Comparison of ENCODE assay signal across 35 cellular contexts in the genomic region with DNA sequence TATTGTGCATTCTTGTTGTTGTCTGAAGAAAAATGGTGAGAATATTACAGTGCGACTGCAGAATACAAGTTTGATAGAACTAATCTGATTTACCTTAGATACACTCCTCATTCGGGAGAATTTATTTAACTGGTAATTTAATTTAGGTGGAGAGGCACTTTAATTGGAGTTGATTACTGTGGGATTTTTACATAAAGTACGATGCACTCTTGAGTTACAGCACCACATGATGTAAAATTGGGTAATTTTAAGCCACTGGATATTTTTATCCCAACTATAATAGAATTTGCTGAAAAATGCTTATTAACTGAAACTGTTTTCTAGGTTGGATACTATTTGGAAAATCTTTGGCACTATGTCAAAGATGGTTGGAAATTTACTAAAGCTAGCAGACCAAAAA. TPM values are rescaled to one million over a fixed set of nuclear protein-coding genes. Genes with fewer than 3 reads are reported as not detected.
"Had no signal": no experiment of that assay in that cellular context is flagged by ENCODE, and none has a peak within 500 bp of the region (broad histone marks: within the 10 kb centered on the region; RNA-seq: fewer than 3 reads in every experiment).

No MANE protein-coding gene starts in this region.

- H3K4me1 ChIP-seq: adrenal gland, ascending aorta, body of pancreas, breast epithelium had no signal

- ATAC-seq: activated naive CD4-positive, alpha-beta T cell treated with anti-CD3 and anti-CD28 coated beads, Interleukin-2, amount 50 U/mL, for 72 hours; activated naive CD8-positive, alpha-beta T cell treated with anti-CD3 and anti-CD28 coated beads, Interleukin-2, amount 50 U/mL, for 24 hours; activated T-cell treated with anti-CD3 and anti-CD28 coated beads, Interleukin-2, amount 50 U/mL, for 4 hours; activated T-cell treated with anti-CD3 and anti-CD28 coated beads, Interleukin-2, amount 50 U/mL, for 72 hours; activated T-helper 17 cell treated with anti-CD3 and anti-CD28 coated beads, Interleukin-2, amount 50 U/mL, for 72 hours; body of pancreas had no signal

- H3K9me3 ChIP-seq: adrenal gland, ascending aorta, body of pancreas, breast epithelium had no signal

- H3K4me3 ChIP-seq: adrenal gland, ascending aorta, body of pancreas, breast epithelium, cardiac muscle cell had no signal

- FAIRE-seq: astrocyte, bronchial epithelial cell had no signal

- H3K36me3 ChIP-seq: breast epithelium, cardiac muscle cell had no signal

- DNase-seq: activated effector memory CD4-positive, alpha-beta T cell treated with anti-CD3 and anti-CD28 coated beads, Interleukin-2, amount 50 U/mL, for 16 hours; activated effector memory CD4-positive, alpha-beta T cell treated with Interleukin-2 at 50 U/mL for 16 hours; activated gamma-delta T cell; activated gamma-delta T cell treated with Interleukin-2 at 50 U/mL for 16 hours; activated naive CD4-positive, alpha-beta T cell; activated naive CD4-positive, alpha-beta T cell treated with anti-CD3 and anti-CD28 coated beads for 36 hours; activated naive CD4-positive, alpha-beta T cell treated with anti-CD3 and anti-CD28 coated beads, Interleukin-2, amount 10 ng/mL, durations not matched to agents 7 days and 5 days; activated naive CD4-positive, alpha-beta T cell treated with anti-CD3 and anti-CD28 coated beads, Interleukin-2, amount 50 U/mL, for 16 hours; activated naive CD4-positive, alpha-beta T cell treated with Interleukin-2 at 50 U/mL for 16 hours; activated naive CD8-positive, alpha-beta T cell treated with anti-CD3 and anti-CD28 coated beads for 36 hours; activated naive CD8-positive, alpha-beta T cell treated with anti-CD3 and anti-CD28 coated beads, Interleukin-2, amount 10 ng/mL, durations not matched to agents 7 days and 5 days; activated naive CD8-positive, alpha-beta T cell treated with anti-CD3 and anti-CD28 coated beads, Interleukin-2, amount 50 U/mL, for 24 hours; activated T-cell treated with anti-CD3 and anti-CD28 coated beads, Interleukin-2, amount 50 U/mL, for 24 hours; activated T-cell treated with anti-CD3 and anti-CD28 coated beads, Interleukin-2, amount 50 U/mL, for 4 hours; activated T-cell treated with anti-CD3 and anti-CD28 coated beads, Interleukin-2, amount 50 U/mL, for 48 hours; activated T-cell treated with anti-CD3 and anti-CD28 coated beads, Interleukin-2, amount 50 U/mL, for 72 hours; adrenal gland; amniotic stem cell; amygdala; anterior cingulate cortex; aorta; body of pancreas; brain microvascular endothelial cell; caudate nucleus; central memory CD4-positive, alpha-beta T cell; cerebellar nuclear complex had no signal

- H3K27me3 ChIP-seq: adrenal gland, ascending aorta, body of pancreas, brain microvascular endothelial cell, breast epithelium, cardiac muscle cell had no signal

- H3K27ac ChIP-seq: adrenal gland, ascending aorta, body of pancreas, brain microvascular endothelial cell, breast epithelium, cardiac muscle cell had no signal

RNA-seq across cellular contexts. Expression of a gene that starts 35.4 kb away (rescaled TPM):
- total RNA-seq: activated naive CD4-positive, alpha-beta T cell treated with anti-CD3 and anti-CD28 coated beads for 36 hours; activated naive CD4-positive, alpha-beta T cell treated with anti-CD3 and anti-CD28 coated beads, Interleukin-2, amount 50 U/mL, for 72 hours; activated naive CD8-positive, alpha-beta T cell treated with anti-CD3 and anti-CD28 coated beads for 36 hours; activated naive CD8-positive, alpha-beta T cell treated with anti-CD3 and anti-CD28 coated beads, Interleukin-2, amount 10 ng/mL, durations not matched to agents 7 days and 5 days; activated T-cell treated with anti-CD3 and anti-CD28 coated beads, Interleukin-2, amount 50 U/mL, for 72 hours; activated T-helper 1 cell treated with anti-CD3 and anti-CD28 coated beads, Interleukin-12 subunit alpha, Interleukin-12 subunit beta, Interleukin-2, Interleukin-4 antibody, amounts not matched to agents 30 ng/mL and 10 ng/mL and 1 ng/mL, durations not matched to agents 14 hours and 24 hours and 36 hours; activated T-helper 17 cell treated with anti-CD3 and anti-CD28 coated beads, Interleukin-2, amount 50 U/mL, for 72 hours; activated T-helper 2 cell treated with anti-CD3 and anti-CD28 coated beads, Interferon-gamma antibody, Interleukin-2, Interleukin-4, amounts not matched to agents 10 μg/mL and 5 μg/mL and 100 μg/mL, durations not matched to agents 14 hours and 24 hours and 36 hours; aorta; astrocyte; bronchial epithelial cell; cardiac muscle cell had no signal
